Comparison of ENCODE assay signal across 2 cellular contexts in genomic region chr5:116865651-116866050, GRCh38.
TF ChIP-seq lines count a peak whose summit lies in the region.

No MANE protein-coding gene starts in this region.

TF ChIP-seq in HepG2, 621 proteins besides CTCF, POLR2A, EP300 and RAD21:
- TF ChIP-seq HCFC1 (IDR thresholded peaks at IDR 0.05; ENCODE audit: low read depth, low read length) (no peak), ZNF557 (CRISPR knock-in tag; IDR thresholded peaks at IDR 0.05) (no peak), ZNF784 (CRISPR knock-in tag; IDR thresholded peaks at IDR 0.05; ENCODE audit: borderline replicate concordance) (no peak), U2AF1 (optimal IDR thresholded peaks at IDR 0.05; ENCODE audit: low read depth, low read length) (no peak), PHF5A (CRISPR knock-in tag; IDR thresholded peaks at IDR 0.05; ENCODE audit: low read depth, unreplicated experiment) (no peak), SOX5 (CRISPR knock-in tag; IDR thresholded peaks at IDR 0.05; ENCODE audit: borderline replicate concordance) (no peak), ZNF468 (CRISPR knock-in tag; IDR thresholded peaks at IDR 0.05) (no peak), FOXM1 (CRISPR knock-in tag; IDR thresholded peaks at IDR 0.05) (no peak), PRMT3 (CRISPR knock-in tag; IDR thresholded peaks at IDR 0.05; ENCODE audit: borderline replicate concordance, low read depth) (no peak), FOXP1 (IDR thresholded peaks at IDR 0.05) (no peak), FOXP1 (CRISPR knock-in tag; IDR thresholded peaks at IDR 0.05) (no peak), ZNF17 (CRISPR knock-in tag; IDR thresholded peaks at IDR 0.05) (no peak), NR1H2 (CRISPR knock-in tag; IDR thresholded peaks at IDR 0.05; ENCODE audit: borderline replicate concordance, low read depth) (no peak), NFE2L1 (CRISPR knock-in tag; IDR thresholded peaks at IDR 0.05; ENCODE audit: borderline replicate concordance) (no peak), ZNF382 (CRISPR knock-in tag; IDR thresholded peaks at IDR 0.05; ENCODE audit: borderline replicate concordance) (no peak), ZNF292 (CRISPR knock-in tag; IDR thresholded peaks at IDR 0.05; ENCODE audit: borderline replicate concordance, low read depth) (no peak)
- TF ChIP-seq, protein P1, sequence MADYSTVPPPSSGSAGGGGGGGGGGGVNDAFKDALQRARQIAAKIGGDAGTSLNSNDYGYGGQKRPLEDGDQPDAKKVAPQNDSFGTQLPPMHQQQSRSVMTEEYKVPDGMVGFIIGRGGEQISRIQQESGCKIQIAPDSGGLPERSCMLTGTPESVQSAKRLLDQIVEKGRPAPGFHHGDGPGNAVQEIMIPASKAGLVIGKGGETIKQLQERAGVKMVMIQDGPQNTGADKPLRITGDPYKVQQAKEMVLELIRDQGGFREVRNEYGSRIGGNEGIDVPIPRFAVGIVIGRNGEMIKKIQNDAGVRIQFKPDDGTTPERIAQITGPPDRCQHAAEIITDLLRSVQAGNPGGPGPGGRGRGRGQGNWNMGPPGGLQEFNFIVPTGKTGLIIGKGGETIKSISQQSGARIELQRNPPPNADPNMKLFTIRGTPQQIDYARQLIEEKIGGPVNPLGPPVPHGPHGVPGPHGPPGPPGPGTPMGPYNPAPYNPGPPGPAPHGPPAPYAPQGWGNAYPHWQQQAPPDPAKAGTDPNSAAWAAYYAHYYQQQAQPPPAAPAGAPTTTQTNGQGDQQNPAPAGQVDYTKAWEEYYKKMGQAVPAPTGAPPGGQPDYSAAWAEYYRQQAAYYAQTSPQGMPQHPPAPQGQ (CRISPR knock-in tag; IDR thresholded peaks at IDR 0.05; ENCODE audit: borderline replicate concordance): no peak
- TF ChIP-seq, protein P2, sequence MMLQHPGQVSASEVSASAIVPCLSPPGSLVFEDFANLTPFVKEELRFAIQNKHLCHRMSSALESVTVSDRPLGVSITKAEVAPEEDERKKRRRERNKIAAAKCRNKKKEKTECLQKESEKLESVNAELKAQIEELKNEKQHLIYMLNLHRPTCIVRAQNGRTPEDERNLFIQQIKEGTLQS (CRISPR knock-in tag; IDR thresholded peaks at IDR 0.05): no peak

TF ChIP-seq in H1, 55 proteins besides CTCF, POLR2A, EP300 and RAD21:
- no peak for TF ChIP-seq CEBPB (IDR thresholded peaks at IDR 0.05; ENCODE audit: low read depth, low read length)
- TF ChIP-seq ASH2L (IDR thresholded peaks at IDR 0.05; ENCODE audit: low read length): no peak
- no peak for TF ChIP-seq JUN (IDR thresholded peaks at IDR 0.05; ENCODE audit: low read depth, low read length)
- TF ChIP-seq YY1 (IDR thresholded peaks at IDR 0.05; ENCODE audit: low read depth, low read length): 0 out of 2 replicates have a peak, but pooled peaks have one; percentile 11
- no peak for TF ChIP-seq ZNF274 (IDR thresholded peaks at IDR 0.05; ENCODE audit: borderline replicate concordance, extremely low read depth, low read length)
- TF ChIP-seq EZH2 (IDR thresholded peaks at IDR 0.05; ENCODE audit: low read depth, low read length, severe bottlenecking): no peak
- 0 out of 2 replicates have a peak, but pooled peaks have one; percentile 27 for TF ChIP-seq SP1 (IDR thresholded peaks at IDR 0.05; ENCODE audit: low read depth, low read length)
